In the genomic region with DNA sequence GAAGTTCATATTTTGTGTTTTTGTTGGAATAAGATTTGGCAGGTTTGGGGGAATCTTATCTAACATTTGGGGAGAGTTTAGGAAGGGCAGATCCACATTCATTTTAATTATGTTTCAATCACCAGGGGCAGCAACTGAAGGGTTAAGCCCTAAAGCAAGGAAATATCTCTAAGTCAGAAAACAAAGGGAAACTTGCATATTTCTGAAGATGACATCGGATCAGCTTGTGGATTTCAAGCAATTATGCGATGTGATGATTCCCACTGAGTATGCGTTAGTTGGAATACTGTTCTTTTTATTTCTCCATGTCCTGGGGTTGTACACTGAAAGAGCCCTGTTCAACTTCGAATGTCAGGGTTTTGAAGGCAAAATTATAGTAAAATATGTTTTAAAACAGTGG, we compare ENCODE assay signal across 1 cellular context.
TF ChIP-seq lines count a peak whose summit lies in the region.

No MANE protein-coding gene starts in this region.

TF ChIP-seq in GM23338, 12 proteins besides CTCF, POLR2A, EP300 and RAD21:
- TF ChIP-seq CREB1 (CRISPR knock-in tag; IDR thresholded peaks at IDR 0.05; ENCODE audit: low read depth): no peak
- TF ChIP-seq, protein P1, sequence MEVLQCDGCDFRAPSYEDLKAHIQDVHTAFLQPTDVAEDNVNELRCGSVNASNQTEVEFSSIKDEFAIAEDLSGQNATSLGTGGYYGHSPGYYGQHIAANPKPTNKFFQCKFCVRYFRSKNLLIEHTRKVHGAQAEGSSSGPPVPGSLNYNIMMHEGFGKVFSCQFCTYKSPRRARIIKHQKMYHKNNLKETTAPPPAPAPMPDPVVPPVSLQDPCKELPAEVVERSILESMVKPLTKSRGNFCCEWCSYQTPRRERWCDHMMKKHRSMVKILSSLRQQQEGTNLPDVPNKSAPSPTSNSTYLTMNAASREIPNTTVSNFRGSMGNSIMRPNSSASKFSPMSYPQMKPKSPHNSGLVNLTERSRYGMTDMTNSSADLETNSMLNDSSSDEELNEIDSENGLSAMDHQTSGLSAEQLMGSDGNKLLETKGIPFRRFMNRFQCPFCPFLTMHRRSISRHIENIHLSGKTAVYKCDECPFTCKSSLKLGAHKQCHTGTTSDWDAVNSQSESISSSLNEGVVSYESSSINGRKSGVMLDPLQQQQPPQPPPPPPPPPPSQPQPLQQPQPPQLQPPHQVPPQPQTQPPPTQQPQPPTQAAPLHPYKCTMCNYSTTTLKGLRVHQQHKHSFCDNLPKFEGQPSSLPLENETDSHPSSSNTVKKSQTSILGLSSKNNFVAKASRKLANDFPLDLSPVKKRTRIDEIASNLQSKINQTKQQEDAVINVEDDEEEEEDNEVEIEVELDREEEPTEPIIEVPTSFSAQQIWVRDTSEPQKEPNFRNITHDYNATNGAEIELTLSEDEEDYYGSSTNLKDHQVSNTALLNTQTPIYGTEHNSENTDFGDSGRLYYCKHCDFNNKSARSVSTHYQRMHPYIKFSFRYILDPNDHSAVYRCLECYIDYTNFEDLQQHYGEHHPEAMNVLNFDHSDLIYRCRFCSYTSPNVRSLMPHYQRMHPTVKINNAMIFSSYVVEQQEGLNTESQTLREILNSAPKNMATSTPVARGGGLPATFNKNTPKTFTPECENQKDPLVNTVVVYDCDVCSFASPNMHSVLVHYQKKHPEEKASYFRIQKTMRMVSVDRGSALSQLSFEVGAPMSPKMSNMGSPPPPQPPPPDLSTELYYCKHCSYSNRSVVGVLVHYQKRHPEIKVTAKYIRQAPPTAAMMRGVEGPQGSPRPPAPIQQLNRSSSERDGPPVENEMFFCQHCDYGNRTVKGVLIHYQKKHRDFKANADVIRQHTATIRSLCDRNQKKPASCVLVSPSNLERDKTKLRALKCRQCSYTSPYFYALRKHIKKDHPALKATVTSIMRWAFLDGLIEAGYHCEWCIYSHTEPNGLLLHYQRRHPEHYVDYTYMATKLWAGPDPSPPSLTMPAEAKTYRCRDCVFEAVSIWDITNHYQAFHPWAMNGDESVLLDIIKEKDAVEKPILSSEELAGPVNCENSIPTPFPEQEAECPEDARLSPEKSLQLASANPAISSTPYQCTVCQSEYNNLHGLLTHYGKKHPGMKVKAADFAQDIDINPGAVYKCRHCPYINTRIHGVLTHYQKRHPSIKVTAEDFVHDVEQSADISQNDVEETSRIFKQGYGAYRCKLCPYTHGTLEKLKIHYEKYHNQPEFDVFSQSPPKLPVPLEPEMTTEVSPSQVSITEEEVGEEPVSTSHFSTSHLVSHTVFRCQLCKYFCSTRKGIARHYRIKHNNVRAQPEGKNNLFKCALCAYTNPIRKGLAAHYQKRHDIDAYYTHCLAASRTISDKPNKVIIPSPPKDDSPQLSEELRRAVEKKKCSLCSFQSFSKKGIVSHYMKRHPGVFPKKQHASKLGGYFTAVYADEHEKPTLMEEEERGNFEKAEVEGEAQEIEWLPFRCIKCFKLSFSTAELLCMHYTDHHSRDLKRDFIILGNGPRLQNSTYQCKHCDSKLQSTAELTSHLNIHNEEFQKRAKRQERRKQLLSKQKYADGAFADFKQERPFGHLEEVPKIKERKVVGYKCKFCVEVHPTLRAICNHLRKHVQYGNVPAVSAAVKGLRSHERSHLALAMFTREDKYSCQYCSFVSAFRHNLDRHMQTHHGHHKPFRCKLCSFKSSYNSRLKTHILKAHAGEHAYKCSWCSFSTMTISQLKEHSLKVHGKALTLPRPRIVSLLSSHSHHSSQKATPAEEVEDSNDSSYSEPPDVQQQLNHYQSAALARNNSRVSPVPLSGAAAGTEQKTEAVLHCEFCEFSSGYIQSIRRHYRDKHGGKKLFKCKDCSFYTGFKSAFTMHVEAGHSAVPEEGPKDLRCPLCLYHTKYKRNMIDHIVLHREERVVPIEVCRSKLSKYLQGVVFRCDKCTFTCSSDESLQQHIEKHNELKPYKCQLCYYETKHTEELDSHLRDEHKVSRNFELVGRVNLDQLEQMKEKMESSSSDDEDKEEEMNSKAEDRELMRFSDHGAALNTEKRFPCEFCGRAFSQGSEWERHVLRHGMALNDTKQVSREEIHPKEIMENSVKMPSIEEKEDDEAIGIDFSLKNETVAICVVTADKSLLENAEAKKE (CRISPR knock-in tag; IDR thresholded peaks at IDR 0.05): no peak
- TF ChIP-seq NANOG (IDR thresholded peaks at IDR 0.05; ENCODE audit: borderline replicate concordance): no peak
- no peak for TF ChIP-seq STAT1 (IDR thresholded peaks at IDR 0.05; ENCODE audit: unreplicated experiment)
- no peak for TF ChIP-seq ZNF331 (CRISPR knock-in tag; IDR thresholded peaks at IDR 0.05; ENCODE audit: low read depth)
- TF ChIP-seq EZH2 (IDR thresholded peaks at IDR 0.05; ENCODE audit: low read depth, unreplicated experiment): no peak
- TF ChIP-seq, protein P2, sequence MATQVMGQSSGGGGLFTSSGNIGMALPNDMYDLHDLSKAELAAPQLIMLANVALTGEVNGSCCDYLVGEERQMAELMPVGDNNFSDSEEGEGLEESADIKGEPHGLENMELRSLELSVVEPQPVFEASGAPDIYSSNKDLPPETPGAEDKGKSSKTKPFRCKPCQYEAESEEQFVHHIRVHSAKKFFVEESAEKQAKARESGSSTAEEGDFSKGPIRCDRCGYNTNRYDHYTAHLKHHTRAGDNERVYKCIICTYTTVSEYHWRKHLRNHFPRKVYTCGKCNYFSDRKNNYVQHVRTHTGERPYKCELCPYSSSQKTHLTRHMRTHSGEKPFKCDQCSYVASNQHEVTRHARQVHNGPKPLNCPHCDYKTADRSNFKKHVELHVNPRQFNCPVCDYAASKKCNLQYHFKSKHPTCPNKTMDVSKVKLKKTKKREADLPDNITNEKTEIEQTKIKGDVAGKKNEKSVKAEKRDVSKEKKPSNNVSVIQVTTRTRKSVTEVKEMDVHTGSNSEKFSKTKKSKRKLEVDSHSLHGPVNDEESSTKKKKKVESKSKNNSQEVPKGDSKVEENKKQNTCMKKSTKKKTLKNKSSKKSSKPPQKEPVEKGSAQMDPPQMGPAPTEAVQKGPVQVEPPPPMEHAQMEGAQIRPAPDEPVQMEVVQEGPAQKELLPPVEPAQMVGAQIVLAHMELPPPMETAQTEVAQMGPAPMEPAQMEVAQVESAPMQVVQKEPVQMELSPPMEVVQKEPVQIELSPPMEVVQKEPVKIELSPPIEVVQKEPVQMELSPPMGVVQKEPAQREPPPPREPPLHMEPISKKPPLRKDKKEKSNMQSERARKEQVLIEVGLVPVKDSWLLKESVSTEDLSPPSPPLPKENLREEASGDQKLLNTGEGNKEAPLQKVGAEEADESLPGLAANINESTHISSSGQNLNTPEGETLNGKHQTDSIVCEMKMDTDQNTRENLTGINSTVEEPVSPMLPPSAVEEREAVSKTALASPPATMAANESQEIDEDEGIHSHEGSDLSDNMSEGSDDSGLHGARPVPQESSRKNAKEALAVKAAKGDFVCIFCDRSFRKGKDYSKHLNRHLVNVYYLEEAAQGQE (IDR thresholded peaks at IDR 0.05; ENCODE audit: unreplicated experiment): no peak
- TF ChIP-seq ZNF114 (CRISPR knock-in tag; IDR thresholded peaks at IDR 0.05): no peak
